Comparison of ENCODE assay signal across 1 cellular context in genomic region chr14:92800012-92800411, GRCh38.
A peak's percentile ranks its signal among the peaks of the same experiment; 100 is the strongest.
TF ChIP-seq lines count a peak whose summit lies in the region.

No MANE protein-coding gene starts in this region.

TF ChIP-seq in HepG2, 621 proteins besides CTCF, POLR2A, EP300 and RAD21:
- TF ChIP-seq SETDB1 (CRISPR knock-in tag; IDR thresholded peaks at IDR 0.05; ENCODE audit: borderline replicate concordance), result no peak
- no peak for TF ChIP-seq TP53 (CRISPR knock-in tag; conservative IDR thresholded peaks at IDR 0.05)
- peak; percentile 47; the same call in 1 of the 2 replicates for TF ChIP-seq ZKSCAN1 (IDR thresholded peaks at IDR 0.05; ENCODE audit: low read length)
- TF ChIP-seq MXI1 (IDR thresholded peaks at IDR 0.05; ENCODE audit: borderline replicate concordance, low read depth, low read length), result no peak
TF ChIP-seq in HepG2: peak in this region for 1.
